In the genomic region with DNA sequence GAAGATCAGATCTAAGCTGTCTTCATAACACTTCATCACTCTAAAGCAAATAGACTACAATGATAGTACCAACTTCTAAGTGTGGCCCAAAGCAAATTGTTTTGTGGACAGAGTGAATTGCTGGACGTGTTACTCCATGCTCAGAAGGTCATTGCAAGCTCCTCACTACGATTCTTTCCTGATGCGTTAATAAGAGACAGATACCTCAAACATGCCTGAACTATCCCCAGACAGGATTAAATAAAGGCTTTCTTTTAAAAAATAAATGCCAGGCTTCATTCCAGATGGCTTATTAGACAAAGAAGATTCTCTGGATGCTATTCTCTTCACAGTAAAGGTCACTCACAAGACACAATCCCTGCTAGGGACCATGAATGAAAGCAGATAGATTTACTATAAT, we compare ENCODE assay signal across 20 cellular contexts.
DNase-seq lines count a peak whose midpoint lies in the region; ATAC-seq and TF ChIP-seq lines count a peak whose summit lies in the region.
"Had no signal": no experiment of that assay in that cellular context is flagged by ENCODE, and none has a peak within 500 bp of the region (broad histone marks: within the 10 kb centered on the region; RNA-seq: fewer than 3 reads in every experiment).

No MANE protein-coding gene starts in this region.

- no peaks in the 10 kb centered on the region for H3K79me2 ChIP-seq in mammary epithelial cell (ENCODE audit: insufficient read depth, low read length)

- intact Hi-C loops in breast epithelium (cut with DNase I; ENCODE audit: low total_unique reads) (no loop called here), MCF 10A (cut with micrococcal nuclease) (no loop called here), mammary epithelial cell (cut with micrococcal nuclease) (no loop called here), lower lobe of right lung (cut with DNase I) (no loop called here)

- no peak overlapping the region for H3K4me2 ChIP-seq in mammary epithelial cell (ENCODE audit: insufficient read depth, low read depth, low read length)
- H3K4me2 ChIP-seq: A549 had no signal

- no peaks in the 10 kb centered on the region for H3K9me3 ChIP-seq in breast epithelium
- H3K9me3 ChIP-seq in mammary epithelial cell (replicated peaks; ENCODE audit: insufficient read depth, low read length), result peaks cover 8% of the 10 kb centered on the region
- no peaks in the 10 kb centered on the region for H3K9me3 ChIP-seq in lower lobe of right lung

- H2AFZ ChIP-seq in mammary epithelial cell (ENCODE audit: low read depth, low read length), result no peak overlapping the region

- H3K27me3 ChIP-seq in breast epithelium (no peaks in the 10 kb centered on the region), mammary epithelial cell (ENCODE audit: insufficient read depth, low read length) (no peaks in the 10 kb centered on the region), lower lobe of right lung (ENCODE audit: low read depth) (no peaks in the 10 kb centered on the region)

- TF ChIP-seq CTCF in breast epithelium (IDR thresholded peaks at IDR 0.05), result no peak
- no peak for TF ChIP-seq CTCF in MCF 10A (IDR thresholded peaks at IDR 0.05; ENCODE audit: unreplicated experiment)
- TF ChIP-seq CTCF in mammary epithelial cell (conservative IDR thresholded peaks at IDR 0.05 in 1 of 2, IDR thresholded peaks at IDR 0.05 in 1 of 2; ENCODE audit: extremely low read depth in 1 of 2, insufficient read depth in 1 of 2, low read depth in 1 of 2, low read length in 2 of 2), result no peak
- TF ChIP-seq CTCF in lower lobe of right lung (IDR thresholded peaks at IDR 0.05), result no peak

- H3K27me3 Mint-ChIP-seq in MCF 10A (ENCODE audit: insufficient read depth, unreplicated experiment), result no peaks in the 10 kb centered on the region
- H3K27me3 Mint-ChIP-seq: CD4-positive, alpha-beta T cell had no signal

- H3K4me3 ChIP-seq in breast epithelium, result no peak overlapping the region
- H3K4me3 ChIP-seq in mammary epithelial cell (replicated peaks in 1 of 3; ENCODE audit: insufficient read depth in 1 of 3, low read depth in 2 of 3, low read length in 3 of 3), result no peak overlapping the region
- H3K4me3 ChIP-seq in lower lobe of right lung, result no peak overlapping the region
- H3K4me3 ChIP-seq: A549 had no signal

- TF ChIP-seq POLR2A in breast epithelium (IDR thresholded peaks at IDR 0.05), result no peak

- peak in 1 of 2 donors; percentile 24 for DNase-seq in breast epithelium (ENCODE audit: low spot score in 2 of 2)
- DNase-seq in MCF 10A (ENCODE audit: unreplicated experiment), result no peak
- peak; percentile 4 for DNase-seq in mammary epithelial cell
- peak; percentile 21 for DNase-seq in foreskin melanocyte
- DNase-seq in HPDE6-E6E7 (ENCODE audit: extremely low spot score), result no peak
- no peak for DNase-seq in lower lobe of right lung
- DNase-seq: AML-193; CD4-positive, alpha-beta T cell; DMS153; DMS79; GDM1; GOT3; H7; HFFc6 had no signal

- POLR2A ChIA-PET in MCF 10A (lab: Yijun Ruan, JAX), result interaction anchor here (0.8 kb wide), 1 partner anchor 9 kb away, joined by 3 read pairs; no protein-coding TSS in a partner anchor

- H3K27ac Mint-ChIP-seq in MCF 10A (ENCODE audit: low read depth, unreplicated experiment), result no peak overlapping the region
- H3K27ac Mint-ChIP-seq: CD4-positive, alpha-beta T cell; HFFc6 had no signal

- peak overlapping the region; percentile 43 to 50 for H3K27ac ChIP-seq in breast epithelium
- H3K27ac ChIP-seq in mammary epithelial cell (ENCODE audit: insufficient read depth, low read depth, low read length), result no peak overlapping the region
- H3K27ac ChIP-seq in lower lobe of right lung, result no peak overlapping the region
- H3K27ac ChIP-seq: 22Rv1, A549, C4-2B had no signal

- no TSS peak for BruUV-seq in MCF 10A (replicated peaks; lab: Mats Ljungman, UMichigan)
- BruUV-seq in mammary epithelial cell (replicated peaks; lab: Mats Ljungman, UMichigan), result no TSS peak

- no peak overlapping the region for H3K4me3 Mint-ChIP-seq in MCF 10A (ENCODE audit: unreplicated experiment)
- H3K4me3 Mint-ChIP-seq: CD4-positive, alpha-beta T cell; HFFc6 had no signal

- H4K20me1 ChIP-seq in mammary epithelial cell (ENCODE audit: insufficient read depth, low read length), result no peaks in the 10 kb centered on the region

- in situ Hi-C loops in mammary epithelial cell (cut with MboI; ENCODE audit: low sequenced_read_pairs in 2 of 2), result no loop called here

- CTCF ChIA-PET in MCF 10A (lab: Yijun Ruan, JAX), result no interaction called here
- CTCF ChIA-PET in mammary epithelial cell (lab: Charles Lee; ENCODE audit: low non-redundant PET), result no interaction called here

- H3K36me3 ChIP-seq in breast epithelium, result no peaks in the 10 kb centered on the region
- H3K36me3 ChIP-seq in mammary epithelial cell (ENCODE audit: insufficient read depth, low read length), result no peaks in the 10 kb centered on the region
- H3K36me3 ChIP-seq in lower lobe of right lung, result no peaks in the 10 kb centered on the region

- dilution Hi-C loops in mammary epithelial cell (cut with HindIII; ENCODE audit: low sequenced_read_pairs), result no loop called here

- no peaks in the 10 kb centered on the region for H3K4me1 Mint-ChIP-seq in MCF 10A (ENCODE audit: insufficient read depth, unreplicated experiment)

- no peaks in the 10 kb centered on the region for H3K36me3 Mint-ChIP-seq in MCF 10A (ENCODE audit: insufficient read depth, unreplicated experiment)

- H3K4me1 ChIP-seq in breast epithelium (no peaks in the 10 kb centered on the region), mammary epithelial cell (ENCODE audit: insufficient read depth, low read length) (no peaks in the 10 kb centered on the region), lower lobe of right lung (no peaks in the 10 kb centered on the region)
- H3K4me1 ChIP-seq: A549 had no signal

- H3K9ac ChIP-seq in mammary epithelial cell (ENCODE audit: insufficient read depth, low read length), result no peak overlapping the region

- no peak for ATAC-seq in lower lobe of right lung
- no peak for ATAC-seq in HG02840 (IDR thresholded peaks at IDR 0.05; ENCODE audit: low FRiP score, unreplicated experiment)
- ATAC-seq: A549, HCT116, HepG2 had no signal

- 3% methylated on average over 3 of the region's 3 CpGs for WGBS in mammary epithelial cell (ENCODE audit: low coverage, missing lambda C conversion rate)

- no peaks in the 10 kb centered on the region for H3K9me3 Mint-ChIP-seq in MCF 10A (ENCODE audit: unreplicated experiment)

Comparison
In these comparisons a context has a peak if more than half of its experiments do, and no peak if none do; other contexts are left out.
1. DNase-seq: peak in mammary epithelial cell (single experiment) and foreskin melanocyte (single experiment); none in MCF 10A (single experiment), HPDE6-E6E7 (single experiment) and lower lobe of right lung (single experiment).
2. H3K27ac ChIP-seq: peak in breast epithelium (2 of 2); none in mammary epithelial cell (single experiment) and lower lobe of right lung (single experiment).